Comparison of ENCODE assay signal across 19 cellular contexts in genomic region chrX:30819080-30819479, GRCh38.
DNase-seq lines count a peak whose midpoint lies in the region; ATAC-seq, FAIRE-seq and TF ChIP-seq lines count a peak whose summit lies in the region.
"Had no signal": no experiment of that assay in that cellular context is flagged by ENCODE, and none has a peak within 500 bp of the region (broad histone marks: within the 10 kb centered on the region; RNA-seq: fewer than 3 reads in every experiment).

No MANE protein-coding gene starts in this region.

- H3F3A ChIP-seq in DOHH2 (ENCODE audit: control insufficient read depth, insufficient read depth): no peaks in the 10 kb centered on the region

- peak; percentile 97 for FAIRE-seq in colon (lab: Jason Lieb, UNC)
- FAIRE-seq: A549, GM12892 had no signal

- H3K27me3 ChIP-seq in DOHH2 (ENCODE audit: control insufficient read depth, low read length) (no peaks in the 10 kb centered on the region), Peyer's patch (no peaks in the 10 kb centered on the region)
- H3K27me3 ChIP-seq: BLaER1 had no signal

- TF ChIP-seq POLR2A in Peyer's patch (IDR thresholded peaks at IDR 0.05): no peak

- H3K9me2 ChIP-seq in DOHH2 (replicated peaks; ENCODE audit: control insufficient read depth, low read length): no peaks in the 10 kb centered on the region

- ATAC-seq in GM18520 (IDR thresholded peaks at IDR 0.05; ENCODE audit: unreplicated experiment) (peak; percentile 35), left cardiac atrium (no peak)
- ATAC-seq: A549 had no signal

- DNase-seq in NCI-H526 treated with DMSO at 0.1 percent for 48 hours (lab: John Stamatoyannopoulos, UW) (peak; percentile 7), Peyer's patch (no peak), AG08395 (ENCODE audit: low spot score) (no peak), DMS153 treated with DMSO at 0.1 percent for 48 hours (lab: John Stamatoyannopoulos, UW; ENCODE audit: unreplicated experiment) (no peak), left cardiac atrium (no peak)
- DNase-seq: CD4-positive, alpha-beta memory T cell; DMS153; DMS79 treated with DMSO at 0.1 percent for 48 hours; EL; GOT3; H9; KG1 had no signal

- H3K27ac ChIP-seq in DOHH2 (ENCODE audit: low read depth, low read length): no peak overlapping the region
- H3K27ac ChIP-seq in Peyer's patch: no peak overlapping the region
- H3K27ac ChIP-seq: 22Rv1, A549, BLaER1 had no signal

- H3K4me3 ChIP-seq in DOHH2 (ENCODE audit: low read length) (no peak overlapping the region), Peyer's patch (no peak overlapping the region)
- H3K4me3 ChIP-seq: A549, BLaER1 had no signal

- H3K36me3 ChIP-seq in DOHH2 (ENCODE audit: control insufficient read depth, low read length): no peaks in the 10 kb centered on the region
- H3K36me3 ChIP-seq in Peyer's patch: no peaks in the 10 kb centered on the region
- H3K36me3 ChIP-seq: BLaER1 had no signal

- H3K9me3 ChIP-seq in DOHH2 (ENCODE audit: control insufficient read depth, insufficient read depth, low read length) (no peaks in the 10 kb centered on the region), Peyer's patch (no peaks in the 10 kb centered on the region)
- H3K9me3 ChIP-seq: A549, BLaER1 had no signal

- intact Hi-C loops in left cardiac atrium (cut with DNase I): no loop called here

- TF ChIP-seq CTCF in DOHH2 (IDR thresholded peaks at IDR 0.05; ENCODE audit: low read depth, low read length, poor library complexity, severe bottlenecking): no peak
- TF ChIP-seq CTCF in Peyer's patch (IDR thresholded peaks at IDR 0.05): no peak

- H3K4me1 ChIP-seq in DOHH2 (ENCODE audit: control insufficient read depth, low read length): peaks cover 26% of the 10 kb centered on the region
- H3K4me1 ChIP-seq in Peyer's patch: no peaks in the 10 kb centered on the region
- H3K4me1 ChIP-seq: A549, BLaER1 had no signal

- H4K20me1 ChIP-seq in DOHH2 (ENCODE audit: control insufficient read depth, insufficient read depth, low read depth, low read length): no peaks in the 10 kb centered on the region
- H4K20me1 ChIP-seq: BLaER1 had no signal

- peak overlapping the region; percentile 30 for H3K4me2 ChIP-seq in DOHH2 (ENCODE audit: low read length)
- H3K4me2 ChIP-seq: A549, BLaER1 had no signal

- no peaks in the 10 kb centered on the region for H3K79me2 ChIP-seq in DOHH2 (ENCODE audit: control insufficient read depth, low read length)
